In the genomic region with DNA sequence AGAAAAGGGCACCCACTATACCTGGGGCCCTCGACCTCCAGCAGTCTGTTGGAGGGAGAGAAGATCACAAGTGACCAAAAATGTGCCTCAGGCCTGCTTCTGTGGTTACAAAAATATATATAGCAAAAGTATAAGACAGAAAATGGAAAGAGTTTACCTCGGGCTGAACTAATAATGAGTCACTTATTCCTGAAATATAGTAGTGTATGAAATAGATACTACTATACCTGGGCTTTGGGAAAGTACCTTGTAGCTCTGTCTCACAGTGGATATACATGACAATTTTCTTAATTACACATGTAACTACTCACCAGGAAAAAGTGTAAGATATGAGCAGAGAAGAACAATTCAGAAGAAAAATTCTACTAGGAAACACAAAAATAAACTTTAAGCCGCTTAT, we compare ENCODE assay signal across 24 cellular contexts.
DNase-seq lines count a peak whose midpoint lies in the region; ATAC-seq lines count a peak whose summit lies in the region.
"Had no signal": no experiment of that assay in that cellular context is flagged by ENCODE, and none has a peak within 500 bp of the region (broad histone marks: within the 10 kb centered on the region; RNA-seq: fewer than 3 reads in every experiment).

No MANE protein-coding gene starts in this region.

- no peaks in the 10 kb centered on the region for H3K4me1 ChIP-seq in effector memory CD4-positive, alpha-beta T cell (ENCODE audit: control insufficient read depth, insufficient read depth, low read length, poor library complexity, severe bottlenecking)
- H3K4me1 ChIP-seq: BE2C, colonic mucosa, heart left ventricle, left ventricle myocardium inferior, sigmoid colon had no signal

- no peak for DNase-seq in stimulated activated naive CD8-positive, alpha-beta T cell treated with anti-CD3 and anti-CD28 coated beads, Interleukin-15, amount 100 ng/mL, for 72 hours
- no peak for DNase-seq in stimulated activated naive CD8-positive, alpha-beta T cell treated with anti-CD3 and anti-CD28 coated beads, Interleukin-15, Interleukin-2, amounts not matched to agents 100 U/mL and 50 U/mL, for 24 hours
- no peak for DNase-seq in stimulated activated naive B cell treated with anti-CD40 and anti-IgM and Interleukin-4, amounts not matched to agents 10 μg/mL and 1 μg/mL and 100 μg/mL, for 72 hours
- no peak for DNase-seq in amygdala (lab: John Stamatoyannopoulos, UW)
- no peak for DNase-seq in effector memory CD4-positive, alpha-beta T cell
- DNase-seq in activated CD4-positive, alpha-beta T cell treated with anti-CD3 and anti-CD28 coated beads for 4 hours, result no peak
- DNase-seq: activated CD4-positive, alpha-beta T cell treated with anti-CD3 and anti-CD28 coated beads, Interleukin-2, amount 10 ng/mL, durations not matched to agents 7 days and 5 days; activated naive CD8-positive, alpha-beta T cell treated with anti-CD3 and anti-CD28 coated beads, Interleukin-2, amount 10 ng/mL, durations not matched to agents 7 days and 5 days; BE2C; Calu3; colonic mucosa; GM23248; heart left ventricle; left ventricle myocardium inferior; NCI-H1694 treated with DMSO at 0.1 percent for 48 hours; NCI-H774; SHP77 treated with DMSO at 0.1 percent for 48 hours; sigmoid colon had no signal

- H3K4me3 Mint-ChIP-seq in stimulated activated naive CD8-positive, alpha-beta T cell treated with anti-CD3 and anti-CD28 coated beads, Interleukin-15, amount 100 ng/mL, for 72 hours, result no peak overlapping the region
- H3K4me3 Mint-ChIP-seq in stimulated activated naive B cell treated with anti-CD40 and anti-IgM and Interleukin-4, amounts not matched to agents 10 μg/mL and 1 μg/mL and 100 μg/mL, for 72 hours, result no peak overlapping the region
- H3K4me3 Mint-ChIP-seq: activated CD4-positive, alpha-beta T cell treated with anti-CD3 and anti-CD28 coated beads, Interleukin-2, amount 10 ng/mL, durations not matched to agents 7 days and 5 days; activated naive CD8-positive, alpha-beta T cell treated with anti-CD3 and anti-CD28 coated beads, Interleukin-2, amount 10 ng/mL, durations not matched to agents 7 days and 5 days; brain; stimulated activated effector memory CD8-positive, alpha-beta T cell treated with anti-CD3 and anti-CD28 coated beads, Interleukin-12 subunit alpha, Interleukin-12 subunit beta, amount 100 ng/mL, for 72 hours had no signal

- H3K4me1 Mint-ChIP-seq in stimulated activated naive CD8-positive, alpha-beta T cell treated with anti-CD3 and anti-CD28 coated beads, Interleukin-15, amount 100 ng/mL, for 72 hours, result peaks cover 8% of the 10 kb centered on the region
- peaks cover 0 to 5% of the 10 kb centered on the region in 2 donors for H3K4me1 Mint-ChIP-seq in stimulated activated naive B cell treated with anti-CD40 and anti-IgM and Interleukin-4, amounts not matched to agents 10 μg/mL and 1 μg/mL and 100 μg/mL, for 72 hours
- H3K4me1 Mint-ChIP-seq: activated CD4-positive, alpha-beta T cell treated with anti-CD3 and anti-CD28 coated beads, Interleukin-2, amount 10 ng/mL, durations not matched to agents 7 days and 5 days; activated naive CD8-positive, alpha-beta T cell treated with anti-CD3 and anti-CD28 coated beads, Interleukin-2, amount 10 ng/mL, durations not matched to agents 7 days and 5 days; brain; stimulated activated effector memory CD8-positive, alpha-beta T cell treated with anti-CD3 and anti-CD28 coated beads, Interleukin-12 subunit alpha, Interleukin-12 subunit beta, amount 100 ng/mL, for 72 hours had no signal

- H3K27me3 ChIP-seq in effector memory CD4-positive, alpha-beta T cell (replicated peaks; ENCODE audit: control insufficient read depth, insufficient read depth, low read length, poor library complexity, severe bottlenecking), result peaks cover 6% of the 10 kb centered on the region
- H3K27me3 ChIP-seq: BE2C, colonic mucosa, heart left ventricle, sigmoid colon had no signal

- no peaks in the 10 kb centered on the region for H3K9me3 ChIP-seq in effector memory CD4-positive, alpha-beta T cell (ENCODE audit: control insufficient read depth, low read length)
- H3K9me3 ChIP-seq: BE2C, colonic mucosa, heart left ventricle, left ventricle myocardium inferior, sigmoid colon, thoracic aorta had no signal

- no peak overlapping the region for H3K27ac Mint-ChIP-seq in stimulated activated naive CD8-positive, alpha-beta T cell treated with anti-CD3 and anti-CD28 coated beads, Interleukin-15, amount 100 ng/mL, for 72 hours
- H3K27ac Mint-ChIP-seq in stimulated activated naive B cell treated with anti-CD40 and anti-IgM and Interleukin-4, amounts not matched to agents 10 μg/mL and 1 μg/mL and 100 μg/mL, for 72 hours, result no peak overlapping the region
- H3K27ac Mint-ChIP-seq: activated CD4-positive, alpha-beta T cell treated with anti-CD3 and anti-CD28 coated beads, Interleukin-2, amount 10 ng/mL, durations not matched to agents 7 days and 5 days; activated naive CD8-positive, alpha-beta T cell treated with anti-CD3 and anti-CD28 coated beads, Interleukin-2, amount 10 ng/mL, durations not matched to agents 7 days and 5 days; activated T-helper 2 cell treated with anti-CD3 and anti-CD28 coated beads, Interferon-gamma antibody, Interleukin-2, Interleukin-4, amounts not matched to agents 10 μg/mL and 5 μg/mL and 100 μg/mL, durations not matched to agents 14 hours and 24 hours and 36 hours; brain; stimulated activated effector memory CD8-positive, alpha-beta T cell treated with anti-CD3 and anti-CD28 coated beads, Interleukin-12 subunit alpha, Interleukin-12 subunit beta, amount 100 ng/mL, for 72 hours had no signal

- H3K9me3 Mint-ChIP-seq in stimulated activated naive CD8-positive, alpha-beta T cell treated with anti-CD3 and anti-CD28 coated beads, Interleukin-15, amount 100 ng/mL, for 72 hours, result no peaks in the 10 kb centered on the region
- H3K9me3 Mint-ChIP-seq in stimulated activated naive B cell treated with anti-CD40 and anti-IgM and Interleukin-4, amounts not matched to agents 10 μg/mL and 1 μg/mL and 100 μg/mL, for 72 hours, result peaks cover under 1 to 4% of the 10 kb centered on the region in 2 donors
- H3K9me3 Mint-ChIP-seq: activated CD4-positive, alpha-beta T cell treated with anti-CD3 and anti-CD28 coated beads, Interleukin-2, amount 10 ng/mL, durations not matched to agents 7 days and 5 days; activated naive CD8-positive, alpha-beta T cell treated with anti-CD3 and anti-CD28 coated beads, Interleukin-2, amount 10 ng/mL, durations not matched to agents 7 days and 5 days; activated T-helper 2 cell treated with anti-CD3 and anti-CD28 coated beads, Interferon-gamma antibody, Interleukin-2, Interleukin-4, amounts not matched to agents 10 μg/mL and 5 μg/mL and 100 μg/mL, durations not matched to agents 14 hours and 24 hours and 36 hours; brain; stimulated activated effector memory CD8-positive, alpha-beta T cell treated with anti-CD3 and anti-CD28 coated beads, Interleukin-12 subunit alpha, Interleukin-12 subunit beta, amount 100 ng/mL, for 72 hours had no signal

- H3K27ac ChIP-seq in effector memory CD4-positive, alpha-beta T cell (ENCODE audit: insufficient read depth, low read length, poor library complexity, severe bottlenecking), result no peak overlapping the region
- H3K27ac ChIP-seq: colonic mucosa, GM23248, heart left ventricle, left ventricle myocardium inferior, sigmoid colon, thoracic aorta had no signal

- H3K36me3 Mint-ChIP-seq in stimulated activated naive B cell treated with anti-CD40 and anti-IgM and Interleukin-4, amounts not matched to agents 10 μg/mL and 1 μg/mL and 100 μg/mL, for 72 hours, result no peaks in the 10 kb centered on the region
- H3K36me3 Mint-ChIP-seq: activated naive CD8-positive, alpha-beta T cell treated with anti-CD3 and anti-CD28 coated beads, Interleukin-2, amount 10 ng/mL, durations not matched to agents 7 days and 5 days; brain; stimulated activated effector memory CD8-positive, alpha-beta T cell treated with anti-CD3 and anti-CD28 coated beads, Interleukin-12 subunit alpha, Interleukin-12 subunit beta, amount 100 ng/mL, for 72 hours had no signal

- peak; percentile 67 for ATAC-seq in stimulated activated naive CD8-positive, alpha-beta T cell treated with anti-CD3 and anti-CD28 coated beads, Interleukin-15, amount 100 ng/mL, for 72 hours
- ATAC-seq in stimulated activated naive CD8-positive, alpha-beta T cell treated with anti-CD3 and anti-CD28 coated beads, Interleukin-15, Interleukin-2, amounts not matched to agents 100 U/mL and 50 U/mL, for 24 hours, result no peak
- ATAC-seq in HG02588 (IDR thresholded peaks at IDR 0.05; ENCODE audit: unreplicated experiment) (peak; percentile 49), HG03442 (IDR thresholded peaks at IDR 0.05; ENCODE audit: unreplicated experiment) (peak; percentile 56)
- ATAC-seq in stimulated activated naive B cell treated with anti-CD40 and anti-IgM and Interleukin-4, amounts not matched to agents 10 μg/mL and 1 μg/mL and 100 μg/mL, for 72 hours (replicated peaks), result peak; percentile 57 to 59
- ATAC-seq: heart left ventricle; stimulated activated effector memory CD8-positive, alpha-beta T cell treated with anti-CD3 and anti-CD28 coated beads, Interleukin-12 subunit alpha, Interleukin-12 subunit beta, amount 100 ng/mL, for 72 hours had no signal

- no peak overlapping the region for H3K4me3 ChIP-seq in effector memory CD4-positive, alpha-beta T cell (ENCODE audit: insufficient read depth, low read depth, low read length, poor library complexity, severe bottlenecking)
- H3K4me3 ChIP-seq: colonic mucosa, GM23248, heart left ventricle, left ventricle myocardium inferior, sigmoid colon, thoracic aorta had no signal

- H3K36me3 ChIP-seq in effector memory CD4-positive, alpha-beta T cell (ENCODE audit: control insufficient read depth, insufficient read depth, low read length), result no peaks in the 10 kb centered on the region
- H3K36me3 ChIP-seq: BE2C, colonic mucosa, heart left ventricle, left ventricle myocardium inferior, sigmoid colon, thoracic aorta had no signal

- peaks cover 41% of the 10 kb centered on the region for H3K27me3 Mint-ChIP-seq in stimulated activated naive CD8-positive, alpha-beta T cell treated with anti-CD3 and anti-CD28 coated beads, Interleukin-15, amount 100 ng/mL, for 72 hours
- peaks cover 18 to 22% of the 10 kb centered on the region in 2 donors for H3K27me3 Mint-ChIP-seq in stimulated activated naive B cell treated with anti-CD40 and anti-IgM and Interleukin-4, amounts not matched to agents 10 μg/mL and 1 μg/mL and 100 μg/mL, for 72 hours
